In genomic region chr20:53901697-53902096, GRCh38 we compare ENCODE assay signal across 23 cellular contexts.
DNase-seq lines count a peak whose midpoint lies in the region; ATAC-seq, FAIRE-seq and TF ChIP-seq lines count a peak whose summit lies in the region.
"Had no signal": no experiment of that assay in that cellular context is flagged by ENCODE, and none has a peak within 500 bp of the region (broad histone marks: within the 10 kb centered on the region; RNA-seq: fewer than 3 reads in every experiment).

No MANE protein-coding gene starts in this region.

- DNase-seq in Calu3 = no peak
- no peak for DNase-seq in RWPE2 (ENCODE audit: low spot score)
- no peak for DNase-seq in esophagus squamous epithelium (lab: John Stamatoyannopoulos, UW)
- DNase-seq in sigmoid colon = no peak
- no peak for DNase-seq in GM12892 (ENCODE audit: insufficient read length)
- DNase-seq in nephron progenitor cell = no peak
- DNase-seq: activated CD8-positive, alpha-beta memory T cell treated with anti-CD3 and anti-CD28 coated beads, Interleukin-2, amount 50 U/mL, for 4 hours; activated naive CD4-positive, alpha-beta T cell treated with anti-CD3 and anti-CD28 coated beads for 36 hours; caudate nucleus; DMS153; glutamatergic neuron; NCI-H2029; NCI-H526; stimulated activated CD4-positive, alpha-beta T cell treated with anti-CD3 and anti-CD28 coated beads, Interleukin-2, amount 100 ng/mL, for 48 hours; stimulated activated CD8-positive, alpha-beta memory T cell treated with anti-CD3 and anti-CD28 coated beads, Interleukin-4, amount 100 ng/mL, for 48 hours; T-helper 17 cell had no signal

- 33 to 58% methylated on average over 2 to 3 of the region's 3 CpGs for WGBS in esophagus squamous epithelium, 2 donors
- 42 to 62% methylated on average over 3 of the region's 3 CpGs for WGBS in sigmoid colon, 2 donors

- H3K27me3 Mint-ChIP-seq in Calu3 (ENCODE audit: unreplicated experiment) (no peaks in the 10 kb centered on the region), nephron progenitor cell (ENCODE audit: low read depth, poor library complexity) (peaks cover 9% of the 10 kb centered on the region)
- H3K27me3 Mint-ChIP-seq: B cell, T-helper 17 cell, type B pancreatic cell had no signal

- H3K4me3 Mint-ChIP-seq in Calu3 (ENCODE audit: low read depth, unreplicated experiment) = peak overlapping the region; percentile 49
- no peak overlapping the region for H3K4me3 Mint-ChIP-seq in nephron progenitor cell
- H3K4me3 Mint-ChIP-seq: activated naive CD4-positive, alpha-beta T cell treated with anti-CD3 and anti-CD28 coated beads for 36 hours; B cell; T-helper 17 cell; type B pancreatic cell had no signal

- TF ChIP-seq EP300 in sigmoid colon (IDR thresholded peaks at IDR 0.05) = no peak

- no peak for TF ChIP-seq CTCF in Calu3 (IDR thresholded peaks at IDR 0.05; ENCODE audit: unreplicated experiment)
- TF ChIP-seq CTCF in RWPE2 (IDR thresholded peaks at IDR 0.05; ENCODE audit: poor library complexity, severe bottlenecking) = no peak
- no peak for TF ChIP-seq CTCF in esophagus squamous epithelium (IDR thresholded peaks at IDR 0.05)
- no peak for TF ChIP-seq CTCF in sigmoid colon (IDR thresholded peaks at IDR 0.05)
- no peak for TF ChIP-seq CTCF in nephron progenitor cell (IDR thresholded peaks at IDR 0.05)

- FAIRE-seq in GM12892 (lab: Jason Lieb, UNC) = no peak
- FAIRE-seq: endometrium had no signal

- H3K4me1 ChIP-seq in RWPE2 (ENCODE audit: insufficient read depth, poor library complexity, severe bottlenecking) (peaks cover 58% of the 10 kb centered on the region), esophagus squamous epithelium (peaks cover 23 to 68% (median 32%) of the 10 kb centered on the region in 3 donors), sigmoid colon (peaks cover 0 to 30% (median 28%) of the 10 kb centered on the region in 4 donors)

- H3K27ac ChIP-seq in RWPE2 (ENCODE audit: poor library complexity, severe bottlenecking) (peak overlapping the region; percentile 97), esophagus squamous epithelium (peak overlapping the region in 3 of 4 donors; percentile 58 to 77 (median 74)), sigmoid colon (peak overlapping the region in 3 of 4 donors; percentile 11 to 62 (median 46))

- H3K4me3 ChIP-seq in RWPE2 (ENCODE audit: severe bottlenecking) (no peak overlapping the region), esophagus squamous epithelium (no peak overlapping the region), sigmoid colon (no peak overlapping the region)
- H3K4me3 ChIP-seq: MG63 had no signal

- intact Hi-C loops in Calu3 (cut with micrococcal nuclease; ENCODE audit: unreplicated experiment) = no loop called here
- intact Hi-C loops in esophagus squamous epithelium (cut with DNase I) = no loop called here
- intact Hi-C loops in sigmoid colon (cut with DNase I) = no loop called here

- H3K36me3 Mint-ChIP-seq in Calu3 (ENCODE audit: insufficient read depth, unreplicated experiment) (peaks cover 27% of the 10 kb centered on the region), nephron progenitor cell (ENCODE audit: low read depth) (no peaks in the 10 kb centered on the region)
- H3K36me3 Mint-ChIP-seq: type B pancreatic cell had no signal

- H3K36me3 ChIP-seq in RWPE2 (ENCODE audit: low read depth) (no peaks in the 10 kb centered on the region), esophagus squamous epithelium (no peaks in the 10 kb centered on the region), sigmoid colon (no peaks in the 10 kb centered on the region)
- H3K36me3 ChIP-seq: MG63 had no signal

- no peaks in the 10 kb centered on the region for H3K27me3 ChIP-seq in RWPE2 (ENCODE audit: insufficient read depth, poor library complexity, severe bottlenecking)
- no peaks in the 10 kb centered on the region for H3K27me3 ChIP-seq in esophagus squamous epithelium
- H3K27me3 ChIP-seq in sigmoid colon = no peaks in the 10 kb centered on the region
- H3K27me3 ChIP-seq: MG63 had no signal

- no peak for TF ChIP-seq POLR2A in esophagus squamous epithelium (IDR thresholded peaks at IDR 0.05)
- TF ChIP-seq POLR2A in sigmoid colon (IDR thresholded peaks at IDR 0.05) = no peak
- no peak for TF ChIP-seq POLR2A in GM12892 (IDR thresholded peaks at IDR 0.05; ENCODE audit: low read depth, low read length)

- H3K27ac Mint-ChIP-seq in Calu3 (ENCODE audit: unreplicated experiment) (peak overlapping the region; percentile 89), nephron progenitor cell (no peak overlapping the region)
- H3K27ac Mint-ChIP-seq: B cell, T-helper 17 cell had no signal

- H3K9me3 ChIP-seq in RWPE2 (ENCODE audit: severe bottlenecking) = no peaks in the 10 kb centered on the region
- no peaks in the 10 kb centered on the region for H3K9me3 ChIP-seq in esophagus squamous epithelium
- no peaks in the 10 kb centered on the region for H3K9me3 ChIP-seq in sigmoid colon
- H3K9me3 ChIP-seq: MG63 had no signal

- ATAC-seq in RWPE2 (ENCODE audit: low read depth) (no peak), HG03521 (IDR thresholded peaks at IDR 0.05; ENCODE audit: unreplicated experiment) (no peak), HG02981 (IDR thresholded peaks at IDR 0.05; ENCODE audit: unreplicated experiment) (no peak)
- ATAC-seq: activated CD4-positive, CD25-positive, alpha-beta regulatory T cell treated with anti-CD3 and anti-CD28 coated beads, Interleukin-2, amount 50 U/mL, for 24 hours; T-helper 17 cell had no signal

- BruUV-seq in Calu3 (replicated peaks; lab: Mats Ljungman, UMichigan) = no TSS peak

- CTCF ChIA-PET in Calu3 (lab: Charles Lee) = interaction anchor here (0.8 to 4.5 kb wide), 12 partner anchors 14 to 322 kb away, joined by 3 to 60 read pairs (median 8); no protein-coding TSS in a partner anchor

- H3K4me1 Mint-ChIP-seq in Calu3 (ENCODE audit: low read depth, unreplicated experiment) (peaks cover 82% of the 10 kb centered on the region), nephron progenitor cell (peaks cover 45% of the 10 kb centered on the region)

- H3K9me3 Mint-ChIP-seq in Calu3 (ENCODE audit: low read depth, unreplicated experiment) (peaks cover 2% of the 10 kb centered on the region), nephron progenitor cell (no peaks in the 10 kb centered on the region)
- H3K9me3 Mint-ChIP-seq: activated naive CD4-positive, alpha-beta T cell treated with anti-CD3 and anti-CD28 coated beads for 36 hours; type B pancreatic cell had no signal

Comparison
In these comparisons a context has a peak if more than half of its experiments do, and no peak if none do; other contexts are left out.
1. H3K27ac ChIP-seq: peak in every context shown above with its lines; median percentile 97 in RWPE2; 74 in esophagus squamous epithelium; 46 in sigmoid colon.